8 cellular contexts compared by ENCODE assay signal in the genomic region with DNA sequence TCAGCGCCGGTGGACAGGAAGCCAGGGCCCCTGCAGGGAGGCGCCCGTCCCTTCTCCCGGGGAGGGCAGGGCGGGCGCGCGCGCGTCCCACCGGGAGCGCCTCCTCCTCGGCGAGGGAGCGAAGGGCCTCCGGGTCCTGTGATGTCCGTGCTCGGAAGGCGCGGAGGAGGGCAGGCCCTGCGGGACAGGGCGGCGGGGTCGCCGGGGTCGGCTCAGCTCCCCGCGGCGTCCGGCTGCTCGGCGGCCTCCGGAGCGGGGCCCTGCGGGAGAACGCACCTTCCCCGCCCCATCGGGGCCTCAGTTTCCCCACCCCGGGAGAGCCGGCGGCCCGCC. TPM values are rescaled to one million over a fixed set of nuclear protein-coding genes. Genes with fewer than 3 reads are reported as not detected.
DNase-seq lines count a peak whose midpoint lies in the region; ATAC-seq, FAIRE-seq and TF ChIP-seq lines count a peak whose summit lies in the region.

No MANE protein-coding gene starts in this region.

- H3K4me1 ChIP-seq in mesenchymal stem cell (ENCODE audit: control insufficient read depth, insufficient read depth, low read depth, low read length), result peaks cover 23% of the 10 kb centered on the region

- no peak for FAIRE-seq in urothelium cell line (lab: Jason Lieb, UNC)

- peak overlapping the region; percentile 85 for H2BK120ac ChIP-seq in mesenchymal stem cell (ENCODE audit: low read depth, low read length)

- H3K4me2 ChIP-seq in mesenchymal stem cell (ENCODE audit: low read length, poor library complexity, severe bottlenecking), result peak overlapping the region; percentile 80

- peaks cover 0 to 6% of the 10 kb centered on the region in 2 experiments for H3K36me3 ChIP-seq in mesenchymal stem cell (ENCODE audit: control insufficient read depth in 1 of 2, insufficient read depth in 2 of 2, low read depth in 1 of 2, low read length in 2 of 2)

- TF ChIP-seq CTCF in dorsolateral prefrontal cortex (IDR thresholded peaks at IDR 0.05 in 54 of 56, conservative IDR thresholded peaks at IDR 0.05 in 2 of 56; ENCODE audit: low read depth in 1 of 56, partially characterized antibody in 56 of 56), result no peak

- peak overlapping the region; percentile 75 for H4K91ac ChIP-seq in mesenchymal stem cell (ENCODE audit: low read length)

- H3K14ac ChIP-seq in mesenchymal stem cell (ENCODE audit: low read length in 2 of 2), result peak overlapping the region; percentile 57 to 92

- H3K23ac ChIP-seq in mesenchymal stem cell (ENCODE audit: low read length in 2 of 2), result no peak overlapping the region

- no peaks in the 10 kb centered on the region for H3K9me3 Mint-ChIP-seq in activated naive CD4-positive, alpha-beta T cell treated with anti-CD3 and anti-CD28 coated beads for 36 hours

- no peaks in the 10 kb centered on the region for H3K27me3 Mint-ChIP-seq in activated naive CD4-positive, alpha-beta T cell treated with anti-CD3 and anti-CD28 coated beads for 36 hours (ENCODE audit: low read depth)

- H2AFZ ChIP-seq in mesenchymal stem cell (ENCODE audit: low read depth, low read length), result peak overlapping the region; percentile 99

- H3K4me1 Mint-ChIP-seq in activated naive CD4-positive, alpha-beta T cell treated with anti-CD3 and anti-CD28 coated beads for 36 hours (ENCODE audit: low read depth), result peaks cover 16% of the 10 kb centered on the region

- peak overlapping the region; percentile 19 for H2BK5ac ChIP-seq in mesenchymal stem cell (ENCODE audit: low read depth, low read length, poor library complexity, severe bottlenecking)

- peak overlapping the region; percentile 90 for H3K9ac ChIP-seq in mesenchymal stem cell (ENCODE audit: low read length)

- H2BK12ac ChIP-seq in mesenchymal stem cell (ENCODE audit: low read length in 2 of 2), result peak overlapping the region in 1 of 2 experiments; percentile 55

- H3K36me3 Mint-ChIP-seq in activated naive CD4-positive, alpha-beta T cell treated with anti-CD3 and anti-CD28 coated beads for 36 hours (ENCODE audit: low read depth), result no peaks in the 10 kb centered on the region

- H3K9me3 ChIP-seq in mesenchymal stem cell (ENCODE audit: control insufficient read depth, low read length), result no peaks in the 10 kb centered on the region

- intact Hi-C loops in activated naive CD4-positive, alpha-beta T cell treated with anti-CD3 and anti-CD28 coated beads for 36 hours (cut with micrococcal nuclease), result loop anchor here (5.0 kb wide), 1 partner anchor 105 kb away; no protein-coding TSS in a partner anchor
- intact Hi-C loops in dorsolateral prefrontal cortex (cut with DNase I), result no loop called here

- H3K4me3 ChIP-seq in dorsolateral prefrontal cortex (peak overlapping the region; percentile 64 to 98 (median 87)), mesenchymal stem cell (ENCODE audit: insufficient read depth in 1 of 2, low read depth in 1 of 2, low read length in 2 of 2) (peak overlapping the region; percentile 89 to 96)

- in situ Hi-C loops in G401 (cut with HindIII; ENCODE audit: low sequenced_read_pairs), result no loop called here

- CTCF ChIA-PET in activated naive CD4-positive, alpha-beta T cell treated with anti-CD3 and anti-CD28 coated beads for 36 hours (lab: Charles Lee), result interaction anchor here (0.9 to 1.7 kb wide), 5 partner anchors 10 to 120 kb away, joined by 3 to 7 read pairs (median 5); partner anchors contain the start of genes NRARP and NSMF

- peak overlapping the region; percentile 69 for H2BK15ac ChIP-seq in mesenchymal stem cell (ENCODE audit: low read depth, poor library complexity, severe bottlenecking)

- H3K27me3 ChIP-seq in dorsolateral prefrontal cortex, result no peaks in the 10 kb centered on the region
- H3K27me3 ChIP-seq in mesenchymal stem cell (ENCODE audit: control insufficient read depth in 1 of 2, insufficient read depth in 1 of 2, low read length in 2 of 2), result no peaks in the 10 kb centered on the region

- peak overlapping the region in 57 of 59 donors; percentile 2 to 94 (median 80) for H3K27ac ChIP-seq in dorsolateral prefrontal cortex
- H3K27ac ChIP-seq in mesenchymal stem cell (ENCODE audit: low read length, poor library complexity, severe bottlenecking), result no peak overlapping the region

- peaks cover 18% of the 10 kb centered on the region for H3K79me1 ChIP-seq in mesenchymal stem cell (replicated peaks; ENCODE audit: low read length, poor library complexity, severe bottlenecking)

- H4K8ac ChIP-seq in mesenchymal stem cell (ENCODE audit: low read length), result peak overlapping the region; percentile 96

- 0% methylated on average over 14 of the region's 43 CpGs for WGBS in mesenchymal stem cell

- peak; percentile 33 for DNase-seq in activated naive CD4-positive, alpha-beta T cell treated with anti-CD3 and anti-CD28 coated beads for 36 hours
- no peak for DNase-seq in activated naive CD4-positive, alpha-beta T cell treated with anti-CD3 and anti-CD28 coated beads, Interleukin-2, amount 50 U/mL, for 16 hours
- DNase-seq in RPMI7951 (ENCODE audit: low read depth), result peak; percentile 38
- DNase-seq in dorsolateral prefrontal cortex, result peak in 2 of 10 donors; percentile 28 to 61
- DNase-seq in mesenchymal stem cell, result peak; percentile 45
- peak; percentile 52 for DNase-seq in urothelium cell line (ENCODE audit: low spot score)
- DNase-seq in G401 (ENCODE audit: low spot score), result no peak

- H3K27ac Mint-ChIP-seq in activated naive CD4-positive, alpha-beta T cell treated with anti-CD3 and anti-CD28 coated beads for 36 hours, result no peak overlapping the region

- peak overlapping the region; percentile 89 to 91 for H3K18ac ChIP-seq in mesenchymal stem cell (ENCODE audit: low read depth in 1 of 2, low read length in 2 of 2)

- peak; percentile 25 for ATAC-seq in HG02943 (IDR thresholded peaks at IDR 0.05; ENCODE audit: low read depth, unreplicated experiment)

- peak overlapping the region in 1 of 2 experiments; percentile 92 for H3K4ac ChIP-seq in mesenchymal stem cell (ENCODE audit: low read depth in 1 of 2, low read length in 2 of 2)

- no peak overlapping the region for H2AK5ac ChIP-seq in mesenchymal stem cell (ENCODE audit: low read length, severe bottlenecking)

- H3K4me3 Mint-ChIP-seq in activated naive CD4-positive, alpha-beta T cell treated with anti-CD3 and anti-CD28 coated beads for 36 hours, result peak overlapping the region; percentile 77

RNA-seq across cellular contexts. Expression of gene EXD3, which starts 0.3 kb away (rescaled TPM):
- 10 to 100 TPM; 11.2 to 12.7 TPM for total RNA-seq in activated naive CD4-positive, alpha-beta T cell treated with anti-CD3 and anti-CD28 coated beads for 36 hours
- 0.24 and 1.3 TPM in 2 replicates for total RNA-seq in RPMI7951 (2014; rRNA removed; shearing (Covaris generic))
- total RNA-seq in dorsolateral prefrontal cortex, result 10 to 100 TPM; 22.2 to 94.1 (median 36.5) TPM
- polyA plus RNA-seq in mesenchymal stem cell (2013, experiment 1 of 2), result 7.1 TPM
- polyA plus RNA-seq in mesenchymal stem cell (2013, experiment 2 of 2), result 7.2 TPM
- total RNA-seq in G401 (2014; rRNA removed; shearing (Covaris generic)), result 4.8 and 7.9 TPM in 2 replicates

RNA-seq across cellular contexts. Expression of gene NOXA1, which starts 0.6 kb away (rescaled TPM):
- 1 to 10 TPM; 1.0 to 1.2 TPM for total RNA-seq in activated naive CD4-positive, alpha-beta T cell treated with anti-CD3 and anti-CD28 coated beads for 36 hours
- not detected in 2 replicates for total RNA-seq in RPMI7951 (2014; rRNA removed; shearing (Covaris generic))
- total RNA-seq in dorsolateral prefrontal cortex, result 10 to 100 TPM in 110 of 120 experiments, 1 to 10 TPM in 10; 7.0 to 34.3 (median 16.0) TPM
- polyA plus RNA-seq in mesenchymal stem cell (2013, experiment 1 of 2), result 0.21 TPM
- 0.14 TPM for polyA plus RNA-seq in mesenchymal stem cell (2013, experiment 2 of 2)
- 0.18 TPM in 1 of 2 replicates, not detected in the other for total RNA-seq in G401 (2014; rRNA removed; shearing (Covaris generic))

RNA-seq across cellular contexts. Expression of gene ENTPD8, which starts 18.5 kb away (rescaled TPM):
- total RNA-seq in activated naive CD4-positive, alpha-beta T cell treated with anti-CD3 and anti-CD28 coated beads for 36 hours, result not detected
- not detected in 2 replicates for total RNA-seq in RPMI7951 (2014; rRNA removed; shearing (Covaris generic))
- under 1 TPM in 5 of 120 experiments, not detected in 115; 0.18 to 0.43 (median 0.25) TPM for total RNA-seq in dorsolateral prefrontal cortex
- 0.01 TPM for polyA plus RNA-seq in mesenchymal stem cell (2013, experiment 1 of 2)
- polyA plus RNA-seq in mesenchymal stem cell (2013, experiment 2 of 2), result 0.03 TPM
- total RNA-seq in G401 (2014; rRNA removed; shearing (Covaris generic)), result 1.6 and 1.9 TPM in 2 replicates

RNA-seq across cellular contexts. Expression of gene NSMF, which starts 36.5 kb away (rescaled TPM):
- total RNA-seq in activated naive CD4-positive, alpha-beta T cell treated with anti-CD3 and anti-CD28 coated beads for 36 hours, result 10 to 100 TPM; 33.2 to 35.7 TPM
- total RNA-seq in RPMI7951 (2014; rRNA removed; shearing (Covaris generic)), result 11.9 and 12.7 TPM in 2 replicates
- total RNA-seq in dorsolateral prefrontal cortex, result 100 to 1,000 TPM; 113 to 445 (median 234) TPM
- polyA plus RNA-seq in mesenchymal stem cell (2013, experiment 1 of 2), result 30.2 TPM
- polyA plus RNA-seq in mesenchymal stem cell (2013, experiment 2 of 2), result 30.0 TPM
- 76.9 and 96.6 TPM in 2 replicates for total RNA-seq in G401 (2014; rRNA removed; shearing (Covaris generic))

Comparison
In these comparisons a context has a peak if more than half of its experiments do, and no peak if none do; other contexts are left out.
1. DNase-seq: peak in activated naive CD4-positive, alpha-beta T cell treated with anti-CD3 and anti-CD28 coated beads for 36 hours (single experiment), RPMI7951 (single experiment), mesenchymal stem cell (single experiment) and urothelium cell line (single experiment); none in activated naive CD4-positive, alpha-beta T cell treated with anti-CD3 and anti-CD28 coated beads, Interleukin-2, amount 50 U/mL, for 16 hours (single experiment) and G401 (single experiment).